In genomic region chr6:23394699-23395098, GRCh38 we compare ENCODE assay signal across 17 cellular contexts.
"Had no signal": no experiment of that assay in that cellular context is flagged by ENCODE, and none has a peak within 500 bp of the region (broad histone marks: within the 10 kb centered on the region; RNA-seq: fewer than 3 reads in every experiment).

No MANE protein-coding gene starts in this region.

- H3K27me3 Mint-ChIP-seq: activated CD4-positive, alpha-beta T cell treated with anti-CD3 and anti-CD28 coated beads, Interleukin-2, amount 10 ng/mL, durations not matched to agents 7 days and 5 days; activated naive CD8-positive, alpha-beta T cell treated with anti-CD3 and anti-CD28 coated beads, Interleukin-2, amount 10 ng/mL, durations not matched to agents 7 days and 5 days; activated T-cell treated with anti-CD3 and anti-CD28 coated beads, Interleukin-2, amount 50 U/mL, for 24 hours; naive thymus-derived CD4-positive, alpha-beta T cell; stimulated activated naive CD8-positive, alpha-beta T cell treated with anti-CD3 and anti-CD28 coated beads, Interleukin-15, Interleukin-2, amounts not matched to agents 100 ng/mL and 50 ng/mL, for 24 hours had no signal

- H3K4me3 ChIP-seq: ascending aorta, mucosa of descending colon, tibial nerve had no signal

- H3K4me1 ChIP-seq: ascending aorta, tibial nerve had no signal

- H3K36me3 ChIP-seq: ascending aorta, tibial nerve had no signal

- H3K9me3 ChIP-seq: ascending aorta, mucosa of descending colon, tibial nerve had no signal

- DNase-seq: activated CD4-positive, alpha-beta T cell treated with anti-CD3 and anti-CD28 coated beads, Interleukin-2, amount 10 ng/mL, durations not matched to agents 7 days and 5 days; activated CD4-positive, CD25-positive, alpha-beta regulatory T cell; activated CD8-positive, alpha-beta T cell treated with anti-CD3 and anti-CD28 coated beads, Interleukin-2, amount 10 ng/mL, durations not matched to agents 7 days and 5 days; activated naive CD4-positive, alpha-beta T cell treated with Interleukin-2 at 50 U/mL for 16 hours; activated naive CD8-positive, alpha-beta T cell treated with anti-CD3 and anti-CD28 coated beads, Interleukin-2, amount 10 ng/mL, durations not matched to agents 7 days and 5 days; activated T-cell treated with anti-CD3 and anti-CD28 coated beads, Interleukin-2, amount 50 U/mL, for 24 hours; cerebellar nuclear complex; effector CD8-positive, alpha-beta T cell; mesenchymal stem cell; mucosa of descending colon; naive thymus-derived CD4-positive, alpha-beta T cell; T1000 had no signal

- ATAC-seq: activated CD8-positive, alpha-beta T cell treated with anti-CD3 and anti-CD28 coated beads, Interleukin-2, amount 10 ng/mL, durations not matched to agents 7 days and 5 days; esophagus mucosa; mucosa of descending colon; naive thymus-derived CD4-positive, alpha-beta T cell had no signal

- H3K36me3 Mint-ChIP-seq: activated naive CD8-positive, alpha-beta T cell treated with anti-CD3 and anti-CD28 coated beads, Interleukin-2, amount 10 ng/mL, durations not matched to agents 7 days and 5 days; naive thymus-derived CD4-positive, alpha-beta T cell had no signal

- H3K27me3 ChIP-seq: ascending aorta, tibial nerve had no signal

- H3K4me1 Mint-ChIP-seq: activated CD4-positive, alpha-beta T cell treated with anti-CD3 and anti-CD28 coated beads, Interleukin-2, amount 10 ng/mL, durations not matched to agents 7 days and 5 days; activated naive CD8-positive, alpha-beta T cell treated with anti-CD3 and anti-CD28 coated beads, Interleukin-2, amount 10 ng/mL, durations not matched to agents 7 days and 5 days; naive thymus-derived CD4-positive, alpha-beta T cell had no signal

- H3K9me3 Mint-ChIP-seq: activated CD4-positive, alpha-beta T cell treated with anti-CD3 and anti-CD28 coated beads, Interleukin-2, amount 10 ng/mL, durations not matched to agents 7 days and 5 days; activated naive CD8-positive, alpha-beta T cell treated with anti-CD3 and anti-CD28 coated beads, Interleukin-2, amount 10 ng/mL, durations not matched to agents 7 days and 5 days; activated T-helper 2 cell treated with anti-CD3 and anti-CD28 coated beads, Interferon-gamma antibody, Interleukin-2, Interleukin-4, amounts not matched to agents 10 μg/mL and 5 μg/mL and 100 μg/mL, durations not matched to agents 14 hours and 24 hours and 36 hours; stimulated activated naive CD8-positive, alpha-beta T cell treated with anti-CD3 and anti-CD28 coated beads, Interleukin-15, Interleukin-2, amounts not matched to agents 100 ng/mL and 50 ng/mL, for 24 hours had no signal

- H3K27ac Mint-ChIP-seq: activated CD4-positive, alpha-beta T cell treated with anti-CD3 and anti-CD28 coated beads, Interleukin-2, amount 10 ng/mL, durations not matched to agents 7 days and 5 days; activated CD8-positive, alpha-beta T cell treated with anti-CD3 and anti-CD28 coated beads, Interleukin-2, amount 10 ng/mL, durations not matched to agents 7 days and 5 days; activated naive CD8-positive, alpha-beta T cell treated with anti-CD3 and anti-CD28 coated beads, Interleukin-2, amount 10 ng/mL, durations not matched to agents 7 days and 5 days; activated T-cell treated with anti-CD3 and anti-CD28 coated beads, Interleukin-2, amount 50 U/mL, for 24 hours; activated T-helper 2 cell treated with anti-CD3 and anti-CD28 coated beads, Interferon-gamma antibody, Interleukin-2, Interleukin-4, amounts not matched to agents 10 μg/mL and 5 μg/mL and 100 μg/mL, durations not matched to agents 14 hours and 24 hours and 36 hours; naive thymus-derived CD4-positive, alpha-beta T cell; stimulated activated naive CD8-positive, alpha-beta T cell treated with anti-CD3 and anti-CD28 coated beads, Interleukin-15, Interleukin-2, amounts not matched to agents 100 ng/mL and 50 ng/mL, for 24 hours had no signal

- H3K4me3 Mint-ChIP-seq: activated CD4-positive, alpha-beta T cell treated with anti-CD3 and anti-CD28 coated beads, Interleukin-2, amount 10 ng/mL, durations not matched to agents 7 days and 5 days; activated CD8-positive, alpha-beta T cell treated with anti-CD3 and anti-CD28 coated beads, Interleukin-2, amount 10 ng/mL, durations not matched to agents 7 days and 5 days; activated naive CD8-positive, alpha-beta T cell treated with anti-CD3 and anti-CD28 coated beads, Interleukin-2, amount 10 ng/mL, durations not matched to agents 7 days and 5 days; activated T-cell treated with anti-CD3 and anti-CD28 coated beads, Interleukin-2, amount 50 U/mL, for 24 hours; naive thymus-derived CD4-positive, alpha-beta T cell; stimulated activated naive CD8-positive, alpha-beta T cell treated with anti-CD3 and anti-CD28 coated beads, Interleukin-15, Interleukin-2, amounts not matched to agents 100 ng/mL and 50 ng/mL, for 24 hours had no signal
